24 cellular contexts compared by ENCODE assay signal in the genomic region with DNA sequence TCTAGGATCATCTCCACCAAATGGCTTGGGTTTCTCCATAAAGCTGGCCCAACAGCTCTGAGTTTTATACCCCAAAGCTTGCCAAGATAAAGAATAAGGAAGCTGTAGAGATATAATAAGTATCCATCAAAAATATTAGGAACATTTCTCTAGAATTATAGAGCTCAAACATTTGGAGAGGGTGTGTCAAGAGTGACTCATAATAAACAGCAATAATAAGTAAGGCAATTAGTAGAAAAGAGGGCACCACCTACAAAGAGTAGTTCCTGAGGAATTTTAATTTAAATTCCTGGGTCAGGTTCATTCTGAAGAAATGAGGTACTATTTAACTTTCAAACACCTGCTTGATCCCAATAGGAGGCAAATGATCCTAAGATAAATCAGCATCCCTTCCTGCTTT. TPM values are rescaled to one million over a fixed set of nuclear protein-coding genes. Genes with fewer than 3 reads are reported as not detected.
"Had no signal": no experiment of that assay in that cellular context is flagged by ENCODE, and none has a peak within 500 bp of the region (broad histone marks: within the 10 kb centered on the region; RNA-seq: fewer than 3 reads in every experiment).

No MANE protein-coding gene starts in this region.

- H3K36me3 ChIP-seq: MG63 had no signal

- H3K27ac ChIP-seq: RWPE1 had no signal

- H3K9me2 ChIP-seq: SK-N-SH had no signal

- H3K9me3 ChIP-seq: MG63, SK-N-SH had no signal

- ATAC-seq: HepG2, Panc1 had no signal

- H3K4me3 ChIP-seq: MG63 had no signal

- DNase-seq: IMR-90, Karpas-422, KG1, MG63, NCI-H1092, NCI-H1105 treated with DMSO at 0.1 percent for 48 hours, NCI-H1417 treated with DMSO at 0.1 percent for 48 hours, NCI-H146, NCI-H1694 treated with DMSO at 0.1 percent for 48 hours, NCI-H1930, NCI-H2081 treated with DMSO at 0.1 percent for 48 hours, NCI-H2171, NCI-H226, NCI-H446, NCI-H510A, NCI-H524 treated with DMSO at 0.1 percent for 48 hours, NCI-H69, NCI-H774, SHP77, SK-N-SH, SW 1271 had no signal

- H3K27me3 ChIP-seq: MG63 had no signal

- H3K4me2 ChIP-seq: SK-N-SH had no signal

- H3K9ac ChIP-seq: SK-N-SH had no signal

RNA-seq across cellular contexts. Expression of gene NCKAP5, which starts 41.4 kb away (rescaled TPM):
- total RNA-seq: HepG2 had no signal
